ENCODE assay signal across 8 cellular contexts in genomic region chr6:46653439-46653942, GRCh38. TPM values are rescaled to one million over a fixed set of nuclear protein-coding genes. Genes with fewer than 3 reads are reported as not detected.
DNase-seq lines count a peak whose midpoint lies in the region; ATAC-seq, FAIRE-seq and TF ChIP-seq lines count a peak whose summit lies in the region.

No MANE protein-coding gene starts in this region.

- no peak for TF ChIP-seq CTCF in cardiac muscle cell (IDR thresholded peaks at IDR 0.05; ENCODE audit: low read depth, low read length)
- TF ChIP-seq CTCF in GM12878 (IDR thresholded peaks at IDR 0.05 in 2 of 3, conservative IDR thresholded peaks at IDR 0.05 in 1 of 3; ENCODE audit: control insufficient read depth in 2 of 3, extremely low read depth in 1 of 3, insufficient read depth in 1 of 3, low read depth in 3 of 3, low read length in 3 of 3), result no peak

- H3K9me3 Mint-ChIP-seq in memory B cell, result no peaks in the 10 kb centered on the region

- H3K36me3 Mint-ChIP-seq in memory B cell, result no peaks in the 10 kb centered on the region

- RAD21 ChIA-PET in GM12878 (lab: Charles Lee; ENCODE audit: unreplicated experiment), result no interaction called here

- H3K27me3 ChIP-seq in cardiac muscle cell, result peaks cover 8% of the 10 kb centered on the region
- peaks cover 2 to 13% of the 10 kb centered on the region in 2 experiments for H3K27me3 ChIP-seq in GM12878 (replicated peaks in 1 of 2; ENCODE audit: control insufficient read depth in 2 of 2, insufficient read depth in 2 of 2, low read length in 1 of 2)

- H3K4me3 ChIP-seq in cardiac muscle cell, result peak overlapping the region; percentile 62
- H3K4me3 ChIP-seq in GM12878, result peak overlapping the region; percentile 46; the same call in 1 of the 2 replicates
- peak overlapping the region; percentile 79 for H3K4me3 ChIP-seq in urinary bladder (ENCODE audit: low read depth, low read length)

- H3K27me3 Mint-ChIP-seq in memory B cell, result peaks cover 13% of the 10 kb centered on the region

- H3K4me1 Mint-ChIP-seq in memory B cell, result peaks cover 10% of the 10 kb centered on the region

- H3K4me3 Mint-ChIP-seq in memory B cell, result peak overlapping the region; percentile 82

- peak overlapping the region; percentile 84; the same call in 1 of the 2 replicates for H2AFZ ChIP-seq in GM12878 (ENCODE audit: control insufficient read depth, low read depth, low read length)

- no peaks in the 10 kb centered on the region for H3K79me2 ChIP-seq in GM12878 (ENCODE audit: control insufficient read depth, insufficient read depth, low read length)

- H3K27ac ChIP-seq in cardiac muscle cell, result no peak overlapping the region
- H3K27ac ChIP-seq in GM12878 (ENCODE audit: control insufficient read depth, insufficient read depth), result no peak overlapping the region
- no peak overlapping the region for H3K27ac ChIP-seq in urinary bladder (ENCODE audit: low read depth)

- SMC1A ChIA-PET in GM12878 (lab: Charles Lee; ENCODE audit: uncharacterized antibody, unreplicated experiment), result no interaction called here

- TF ChIP-seq EP300 in GM12878 (IDR thresholded peaks at IDR 0.05; ENCODE audit: borderline replicate concordance in 1 of 2, control insufficient read depth in 1 of 2, low read depth in 2 of 2, low read length in 2 of 2), result no peak

- H3K4me1 ChIP-seq in cardiac muscle cell (ENCODE audit: low read depth), result peaks cover 10% of the 10 kb centered on the region
- H3K4me1 ChIP-seq in GM12878 (ENCODE audit: control insufficient read depth, insufficient read depth, low read length), result no peaks in the 10 kb centered on the region
- no peaks in the 10 kb centered on the region for H3K4me1 ChIP-seq in urinary bladder (ENCODE audit: insufficient read depth)

- no peak overlapping the region for H3K27ac Mint-ChIP-seq in memory B cell

- no peak for FAIRE-seq in GM12878 (lab: Jason Lieb, UNC)

- WGBS in GM12878 (ENCODE audit: insufficient coverage, insufficient replicate concordance, low lambda C conversion rate, missing lambda C conversion rate), result 31% methylated on average over 9 of the region's 9 CpGs
- 18% methylated on average over 9 of the region's 9 CpGs for WGBS in urinary bladder

- H3K9me3 ChIP-seq in cardiac muscle cell (ENCODE audit: low read depth) (no peaks in the 10 kb centered on the region), GM12878 (replicated peaks; ENCODE audit: control insufficient read depth, insufficient read depth, low read length) (no peaks in the 10 kb centered on the region)

- no peak for TF ChIP-seq RAD21 in GM12878 (IDR thresholded peaks at IDR 0.05; ENCODE audit: insufficient read depth, low read depth, low read length)

- H4K20me1 ChIP-seq in GM12878 (ENCODE audit: control insufficient read depth, insufficient read depth), result no peaks in the 10 kb centered on the region

- H3K36me3 ChIP-seq in cardiac muscle cell (no peaks in the 10 kb centered on the region), GM12878 (ENCODE audit: control insufficient read depth in 2 of 2, insufficient read depth in 2 of 2, low read length in 1 of 2) (no peaks in the 10 kb centered on the region), urinary bladder (ENCODE audit: insufficient read depth) (no peaks in the 10 kb centered on the region)

- ATAC-seq in GM12878 (no peak), memory B cell (ENCODE audit: low read depth) (no peak), HG03354 (IDR thresholded peaks at IDR 0.05; ENCODE audit: poor library complexity, severe bottlenecking, unreplicated experiment) (no peak)

- CTCF ChIA-PET in GM12878 (lab: Yijun Ruan, JAX), result no interaction called here

- H3K4me2 ChIP-seq in GM12878 (ENCODE audit: control insufficient read depth, insufficient read depth), result peak overlapping the region; percentile 91

- no TSS peak for BruUV-seq in GM12878 (replicated peaks; lab: Mats Ljungman, UMichigan)

- POLR2A ChIA-PET in GM12878 (lab: Charles Lee), result no interaction called here

- intact Hi-C loops in cardiac septum (cut with DNase I) (no loop called here), GM12878 (cut with micrococcal nuclease; ENCODE audit: unreplicated experiment) (no loop called here)

- H3K9ac ChIP-seq in GM12878 (ENCODE audit: control insufficient read depth, insufficient read depth, low read length), result no peak overlapping the region

- DNase-seq in cardiac muscle cell (ENCODE audit: low read depth in 1 of 2, low spot score in 1 of 2), result no peak
- DNase-seq in cardiac septum (ENCODE audit: low spot score), result no peak
- DNase-seq in GM12878 (ENCODE audit: low read depth, low spot score), result no peak
- no peak for DNase-seq in memory B cell (ENCODE audit: low spot score in 2 of 2)
- no peak for DNase-seq in HK-2 (ENCODE audit: unreplicated experiment)
- no peak for DNase-seq in NCI-H2171 treated with DMSO at 0.1 percent for 48 hours (lab: John Stamatoyannopoulos, UW)

- TF ChIP-seq POLR2A in GM12878 (IDR thresholded peaks at IDR 0.05; ENCODE audit: low read depth, low read length), result no peak

- in situ Hi-C loops in GM12878 (cut with MboI), result no loop called here

TF ChIP-seq in GM12878, 131 proteins besides CTCF, POLR2A, EP300 and RAD21 (continues in another document):
- no peak for TF ChIP-seq SIN3A (IDR thresholded peaks at IDR 0.05; ENCODE audit: low read depth, low read length)

RNA-seq across cellular contexts. Expression of gene SLC25A27, which starts 0.7 kb away (rescaled TPM):
- total RNA-seq in cardiac muscle cell (18.6 and 36.1 TPM in 2 replicates), cardiac septum (25.6 TPM), GM12878 (2014; rRNA removed) (not detected in 2 replicates), GM12878 (2014; rRNA removed; fragmentation: Illumina TruSeq; extraction: Trizol) (not detected in 2 replicates), GM12878 (2021) (not detected in 2 replicates), urinary bladder (41.5 TPM)
- polyA plus RNA-seq in cardiac muscle cell (20.0 and 31.8 TPM in 2 replicates), GM12878 (2011; rRNA removed) (0.33 TPM in 1 of 2 replicates, not detected in the other), GM12878 (2014; fragmentation: Illumina TruSeq; extraction: Trizol) (not detected in 2 replicates), GM12878 (2014; fragmentation: Nextera tagmentation; extraction: Ambion mirVana) (not detected), GM12878 (2014; rRNA removed) (not detected in 2 replicates), GM12878 (2016; fragmentation: Nextera tagmentation; extraction: Ambion mirVana) (not detected), urinary bladder (15.0 TPM)
- total RNA-seq in GM12878 (2013; cell fraction: nucleolus; rRNA removed), result not detected in 2 replicates
- not detected for polyA plus RNA-seq in GM12878 (2011; ENCODE audit: low read depth)
- not detected in 2 replicates for polyA plus RNA-seq in GM12878 (2011; cell fraction: cytosol; rRNA removed)
- polyA plus RNA-seq in GM12878 (2011; cell fraction: nucleus; rRNA removed), result not detected in 2 replicates
- not detected in 2 replicates for polyA plus RNA-seq in GM12878 (2012)
- polyA minus RNA-seq in GM12878 (2011; rRNA and poly(A)+ RNA removed), result not detected in 2 replicates
- polyA minus RNA-seq in GM12878 (2011; cell fraction: cytosol; rRNA and poly(A)+ RNA removed), result not detected in 2 replicates
- not detected in 2 replicates for polyA minus RNA-seq in GM12878 (2011; cell fraction: nucleus; rRNA and poly(A)+ RNA removed)

RNA-seq across cellular contexts. Expression of gene CYP39A1, which starts 0.9 kb away (rescaled TPM):
- total RNA-seq in cardiac muscle cell (4.3 and 5.2 TPM in 2 replicates), cardiac septum (5.9 TPM), GM12878 (2014; rRNA removed) (not detected in 2 replicates), GM12878 (2014; rRNA removed; fragmentation: Illumina TruSeq; extraction: Trizol) (not detected in 2 replicates), GM12878 (2021) (not detected in 2 replicates), urinary bladder (13.3 TPM)
- polyA plus RNA-seq in cardiac muscle cell (3.4 and 6.6 TPM in 2 replicates), GM12878 (2011; rRNA removed) (not detected in 2 replicates), GM12878 (2014; fragmentation: Illumina TruSeq; extraction: Trizol) (not detected in 2 replicates), GM12878 (2014; fragmentation: Nextera tagmentation; extraction: Ambion mirVana) (not detected), GM12878 (2014; rRNA removed) (not detected in 2 replicates), GM12878 (2016; fragmentation: Nextera tagmentation; extraction: Ambion mirVana) (not detected), urinary bladder (4.3 TPM)
- not detected in 2 replicates for total RNA-seq in GM12878 (2013; cell fraction: nucleolus; rRNA removed)
- polyA plus RNA-seq in GM12878 (2011; ENCODE audit: low read depth), result not detected
- not detected in 2 replicates for polyA plus RNA-seq in GM12878 (2011; cell fraction: cytosol; rRNA removed)
- not detected in 2 replicates for polyA plus RNA-seq in GM12878 (2011; cell fraction: nucleus; rRNA removed)
- not detected in 2 replicates for polyA plus RNA-seq in GM12878 (2012)
- not detected in 2 replicates for polyA minus RNA-seq in GM12878 (2011; rRNA and poly(A)+ RNA removed)
- polyA minus RNA-seq in GM12878 (2011; cell fraction: cytosol; rRNA and poly(A)+ RNA removed), result not detected in 2 replicates
- not detected in 2 replicates for polyA minus RNA-seq in GM12878 (2011; cell fraction: nucleus; rRNA and poly(A)+ RNA removed)

RNA-seq across cellular contexts. Expression of gene TDRD6, which starts 34.2 kb away (rescaled TPM):
- total RNA-seq in cardiac muscle cell (0.28 and 0.57 TPM in 2 replicates), cardiac septum (0.86 TPM), GM12878 (2014; rRNA removed) (not detected in 2 replicates), GM12878 (2014; rRNA removed; fragmentation: Illumina TruSeq; extraction: Trizol) (not detected in 2 replicates), GM12878 (2021) (not detected in 2 replicates), urinary bladder (1.9 TPM)
- polyA plus RNA-seq in cardiac muscle cell (0.10 and 0.12 TPM in 2 replicates), GM12878 (2011; rRNA removed) (not detected in 2 replicates), GM12878 (2014; fragmentation: Illumina TruSeq; extraction: Trizol) (not detected in 2 replicates), GM12878 (2014; fragmentation: Nextera tagmentation; extraction: Ambion mirVana) (not detected), GM12878 (2014; rRNA removed) (not detected in 2 replicates), GM12878 (2016; fragmentation: Nextera tagmentation; extraction: Ambion mirVana) (not detected), urinary bladder (0.13 TPM)
- total RNA-seq in GM12878 (2013; cell fraction: nucleolus; rRNA removed), result not detected in 2 replicates
- not detected for polyA plus RNA-seq in GM12878 (2011; ENCODE audit: low read depth)
- not detected in 2 replicates for polyA plus RNA-seq in GM12878 (2011; cell fraction: cytosol; rRNA removed)
- polyA plus RNA-seq in GM12878 (2011; cell fraction: nucleus; rRNA removed), result not detected in 2 replicates
- not detected in 2 replicates for polyA plus RNA-seq in GM12878 (2012)
- polyA minus RNA-seq in GM12878 (2011; rRNA and poly(A)+ RNA removed), result not detected in 2 replicates
- not detected in 2 replicates for polyA minus RNA-seq in GM12878 (2011; cell fraction: cytosol; rRNA and poly(A)+ RNA removed)
- not detected in 2 replicates for polyA minus RNA-seq in GM12878 (2011; cell fraction: nucleus; rRNA and poly(A)+ RNA removed)

Comparison
In these comparisons a context has a peak if more than half of its experiments do, and no peak if none do; other contexts are left out.
1. RNA of gene SLC25A27, which starts 0.7 kb away (total RNA-seq): 41.5 TPM in urinary bladder (single experiment), 18.6 to 36.1 TPM in cardiac muscle cell and 25.6 TPM in cardiac septum (single experiment); not detected in GM12878; every median in the first group is over 10 times any median in the second.
2. Peak in every context shown above with its lines, with median percentiles within 50 percentile points of each other: H3K4me3 ChIP-seq.